28 cellular contexts compared by ENCODE assay signal in the genomic region with DNA sequence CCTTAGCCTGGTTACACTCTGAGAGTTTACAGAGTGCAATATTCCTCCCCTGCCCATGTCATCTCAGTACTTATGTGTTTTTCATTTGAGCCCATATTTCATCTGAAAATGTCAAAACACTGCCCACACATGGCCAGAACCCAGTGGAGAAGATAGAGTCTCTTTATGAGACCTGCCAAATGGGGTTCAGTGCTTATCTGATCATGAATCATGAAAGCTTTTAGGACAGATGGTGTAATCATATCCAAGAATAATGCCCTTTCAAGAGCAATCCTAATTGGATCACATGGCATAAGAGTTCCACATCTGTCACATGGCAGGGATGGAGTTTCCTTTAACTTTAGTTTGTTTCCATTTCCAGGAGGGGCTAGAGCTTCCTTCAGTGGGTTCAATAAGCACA.
A peak's percentile ranks its signal among the peaks of the same experiment; 100 is the strongest.
DNase-seq lines count a peak whose midpoint lies in the region; ATAC-seq and TF ChIP-seq lines count a peak whose summit lies in the region.
"Had no signal": no experiment of that assay in that cellular context is flagged by ENCODE, and none has a peak within 500 bp of the region (broad histone marks: within the 10 kb centered on the region; RNA-seq: fewer than 3 reads in every experiment).

No MANE protein-coding gene starts in this region.

- no peak overlapping the region for H3K27ac ChIP-seq in psoas muscle
- H3K27ac ChIP-seq: BLaER1 treated with 17β-estradiol and CSF1 and Interleukin-3, amounts not matched to agents 10 nM and 100 nM; body of pancreas; ovary; tibial artery; VCaP had no signal

- H3K36me3 ChIP-seq in psoas muscle (ENCODE audit: insufficient read depth in 1 of 2, low read depth in 1 of 2): no peaks in the 10 kb centered on the region
- H3K36me3 ChIP-seq: BLaER1 treated with 17β-estradiol and CSF1 and Interleukin-3, amounts not matched to agents 10 nM and 100 nM; ovary; tibial artery had no signal

- TF ChIP-seq CTCF in psoas muscle (IDR thresholded peaks at IDR 0.05) (no peak), type B pancreatic cell (conservative IDR thresholded peaks at IDR 0.05) (no peak)

- H3K27me3 ChIP-seq in psoas muscle (ENCODE audit: insufficient read depth in 3 of 3, low read length in 2 of 3): no peaks in the 10 kb centered on the region
- H3K27me3 ChIP-seq: BLaER1 treated with 17β-estradiol and CSF1 and Interleukin-3, amounts not matched to agents 10 nM and 100 nM; body of pancreas; ovary; tibial artery had no signal

- DNase-seq in DMS 273 treated with DMSO at 0.1 percent for 48 hours (lab: John Stamatoyannopoulos, UW) (peak; percentile 93), NCI-H1694 treated with DMSO at 0.1 percent for 48 hours (lab: John Stamatoyannopoulos, UW) (peak; percentile 85), SK-MEL-5 (ENCODE audit: low read depth, low spot score) (peak; percentile 82), psoas muscle (no peak), type B pancreatic cell (ENCODE audit: extremely low spot score, unreplicated experiment) (no peak)
- no peak for DNase-seq in effector CD8-positive, alpha-beta T cell (lab: John Stamatoyannopoulos, UW)
- DNase-seq: activated CD4-positive, alpha-beta T cell treated with anti-CD3 and anti-CD28 coated beads for 48 hours; activated CD8-positive, alpha-beta memory T cell treated with anti-CD3 and anti-CD28 coated beads for 24 hours; activated gamma-delta T cell treated with Interleukin-2 at 50 U/mL for 16 hours; activated T-cell treated with anti-CD3 and anti-CD28 coated beads, Interleukin-2, amount 50 U/mL, for 24 hours; body of pancreas; Caco-2; cerebellar nuclear complex; DND-41; H9; islet precursor cell; left ventricle myocardium superior; MM.1S; natural killer cell; NCI-H146; ovary; retina; tibial artery had no signal

- H3K4me1 ChIP-seq in psoas muscle: peaks cover 6% of the 10 kb centered on the region
- H3K4me1 ChIP-seq: body of pancreas, Caco-2, tibial artery had no signal

- in situ Hi-C loops in SK-MEL-5 (cut with HindIII; ENCODE audit: low pct_unique_long_range_greater_than_20kb, low sequenced_read_pairs): no loop called here

- H3K4me3 ChIP-seq in psoas muscle: no peak overlapping the region
- H3K4me3 ChIP-seq: BLaER1 treated with 17β-estradiol and CSF1 and Interleukin-3, amounts not matched to agents 10 nM and 100 nM; body of pancreas; ovary; smooth muscle cell; tibial artery had no signal

- H3K27me3 Mint-ChIP-seq in type B pancreatic cell: peaks cover 15% of the 10 kb centered on the region

- H3K36me3 Mint-ChIP-seq in type B pancreatic cell: no peaks in the 10 kb centered on the region
- H3K36me3 Mint-ChIP-seq: mesothelial cell of epicardium, natural killer cell had no signal

- H3K4me1 Mint-ChIP-seq in type B pancreatic cell (ENCODE audit: unreplicated experiment): no peaks in the 10 kb centered on the region

- H3K27ac Mint-ChIP-seq in type B pancreatic cell: no peak overlapping the region
- H3K27ac Mint-ChIP-seq: activated T-cell treated with anti-CD3 and anti-CD28 coated beads, Interleukin-2, amount 50 U/mL, for 24 hours; mesothelial cell of epicardium; natural killer cell had no signal

- intact Hi-C loops in psoas muscle (cut with DNase I): no loop called here

- no peaks in the 10 kb centered on the region for H3K9me3 Mint-ChIP-seq in type B pancreatic cell
- H3K9me3 Mint-ChIP-seq: activated T-cell treated with anti-CD3 and anti-CD28 coated beads, Interleukin-2, amount 50 U/mL, for 24 hours; H9; mesothelial cell of epicardium; natural killer cell had no signal

- H3K9me3 ChIP-seq in psoas muscle: no peaks in the 10 kb centered on the region
- H3K9me3 ChIP-seq: BLaER1 treated with 17β-estradiol and CSF1 and Interleukin-3, amounts not matched to agents 10 nM and 100 nM; body of pancreas; Caco-2; ovary; tibial artery had no signal

- no peak overlapping the region for H3K4me3 Mint-ChIP-seq in type B pancreatic cell
- H3K4me3 Mint-ChIP-seq: activated T-cell treated with anti-CD3 and anti-CD28 coated beads, Interleukin-2, amount 50 U/mL, for 24 hours; H9; mesothelial cell of epicardium; natural killer cell had no signal

- ATAC-seq in psoas muscle (peak; percentile 44 to 72 (median 60)), HG02588 (IDR thresholded peaks at IDR 0.05; ENCODE audit: unreplicated experiment) (no peak)
- ATAC-seq: body of pancreas, left ventricle myocardium superior, natural killer cell had no signal

Comparison
In these comparisons a context has a peak if more than half of its experiments do, and no peak if none do; other contexts are left out.
1. DNase-seq: peak in DMS 273 treated with DMSO at 0.1 percent for 48 hours (single experiment), NCI-H1694 treated with DMSO at 0.1 percent for 48 hours (single experiment) and SK-MEL-5 (single experiment); none in psoas muscle (0 of 2), type B pancreatic cell (single experiment) and effector CD8-positive, alpha-beta T cell (single experiment).